In the genomic region with DNA sequence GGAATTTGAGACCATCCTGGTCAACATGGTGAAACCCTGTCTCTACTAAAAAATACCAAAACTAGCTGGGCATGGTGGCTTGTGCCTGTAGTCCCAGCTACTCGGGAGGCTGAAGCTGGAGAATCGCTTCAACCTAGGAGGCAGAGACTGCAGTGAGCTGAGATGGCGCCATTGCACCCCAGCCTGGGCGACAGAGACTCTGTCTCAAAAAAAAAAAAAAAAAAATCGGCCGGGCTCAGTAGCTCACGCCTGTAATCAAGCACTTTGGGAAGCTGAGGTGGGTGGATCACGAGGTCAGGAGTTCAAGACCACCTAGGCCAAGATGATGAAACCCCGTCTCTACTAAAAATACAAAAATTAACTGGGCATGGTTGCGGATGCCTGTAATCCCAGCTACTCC, we compare ENCODE assay signal across 1 cellular context.
A peak's percentile ranks its signal among the peaks of the same experiment; 100 is the strongest.
TF ChIP-seq lines count a peak whose summit lies in the region.

No MANE protein-coding gene starts in this region.

TF ChIP-seq in K562, 482 proteins besides CTCF, POLR2A, EP300 and RAD21:
- TF ChIP-seq YY1 (IDR thresholded peaks at IDR 0.05; ENCODE audit: borderline replicate concordance in 1 of 3, control insufficient read depth in 1 of 3, extremely low read depth in 1 of 3, insufficient read depth in 3 of 3, insufficient read length in 1 of 3, insufficient replicate concordance in 2 of 3, low read depth in 1 of 3, low read length in 2 of 3) (peak in 1 of 3 experiments; percentile 21), ADNP (tag; IDR thresholded peaks at IDR 0.05) (0 out of 2 replicates have a peak, but pooled peaks have one; percentile 16), ZNF384 (IDR thresholded peaks at IDR 0.05; ENCODE audit: low read depth, low read length) (peak; percentile 84), ATF7 (IDR thresholded peaks at IDR 0.05) (0 out of 2 replicates have a peak, but pooled peaks have one; percentile 15)
- TF ChIP-seq, protein P1, sequence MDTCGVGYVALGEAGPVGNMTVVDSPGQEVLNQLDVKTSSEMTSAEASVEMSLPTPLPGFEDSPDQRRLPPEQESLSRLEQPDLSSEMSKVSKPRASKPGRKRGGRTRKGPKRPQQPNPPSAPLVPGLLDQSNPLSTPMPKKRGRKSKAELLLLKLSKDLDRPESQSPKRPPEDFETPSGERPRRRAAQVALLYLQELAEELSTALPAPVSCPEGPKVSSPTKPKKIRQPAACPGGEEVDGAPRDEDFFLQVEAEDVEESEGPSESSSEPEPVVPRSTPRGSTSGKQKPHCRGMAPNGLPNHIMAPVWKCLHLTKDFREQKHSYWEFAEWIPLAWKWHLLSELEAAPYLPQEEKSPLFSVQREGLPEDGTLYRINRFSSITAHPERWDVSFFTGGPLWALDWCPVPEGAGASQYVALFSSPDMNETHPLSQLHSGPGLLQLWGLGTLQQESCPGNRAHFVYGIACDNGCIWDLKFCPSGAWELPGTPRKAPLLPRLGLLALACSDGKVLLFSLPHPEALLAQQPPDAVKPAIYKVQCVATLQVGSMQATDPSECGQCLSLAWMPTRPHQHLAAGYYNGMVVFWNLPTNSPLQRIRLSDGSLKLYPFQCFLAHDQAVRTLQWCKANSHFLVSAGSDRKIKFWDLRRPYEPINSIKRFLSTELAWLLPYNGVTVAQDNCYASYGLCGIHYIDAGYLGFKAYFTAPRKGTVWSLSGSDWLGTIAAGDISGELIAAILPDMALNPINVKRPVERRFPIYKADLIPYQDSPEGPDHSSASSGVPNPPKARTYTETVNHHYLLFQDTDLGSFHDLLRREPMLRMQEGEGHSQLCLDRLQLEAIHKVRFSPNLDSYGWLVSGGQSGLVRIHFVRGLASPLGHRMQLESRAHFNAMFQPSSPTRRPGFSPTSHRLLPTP (IDR thresholded peaks at IDR 0.05; ENCODE audit: borderline replicate concordance, extremely low read depth, insufficient read length) = peak; percentile 16
